Comparison of ENCODE assay signal across 8 cellular contexts in the genomic region with DNA sequence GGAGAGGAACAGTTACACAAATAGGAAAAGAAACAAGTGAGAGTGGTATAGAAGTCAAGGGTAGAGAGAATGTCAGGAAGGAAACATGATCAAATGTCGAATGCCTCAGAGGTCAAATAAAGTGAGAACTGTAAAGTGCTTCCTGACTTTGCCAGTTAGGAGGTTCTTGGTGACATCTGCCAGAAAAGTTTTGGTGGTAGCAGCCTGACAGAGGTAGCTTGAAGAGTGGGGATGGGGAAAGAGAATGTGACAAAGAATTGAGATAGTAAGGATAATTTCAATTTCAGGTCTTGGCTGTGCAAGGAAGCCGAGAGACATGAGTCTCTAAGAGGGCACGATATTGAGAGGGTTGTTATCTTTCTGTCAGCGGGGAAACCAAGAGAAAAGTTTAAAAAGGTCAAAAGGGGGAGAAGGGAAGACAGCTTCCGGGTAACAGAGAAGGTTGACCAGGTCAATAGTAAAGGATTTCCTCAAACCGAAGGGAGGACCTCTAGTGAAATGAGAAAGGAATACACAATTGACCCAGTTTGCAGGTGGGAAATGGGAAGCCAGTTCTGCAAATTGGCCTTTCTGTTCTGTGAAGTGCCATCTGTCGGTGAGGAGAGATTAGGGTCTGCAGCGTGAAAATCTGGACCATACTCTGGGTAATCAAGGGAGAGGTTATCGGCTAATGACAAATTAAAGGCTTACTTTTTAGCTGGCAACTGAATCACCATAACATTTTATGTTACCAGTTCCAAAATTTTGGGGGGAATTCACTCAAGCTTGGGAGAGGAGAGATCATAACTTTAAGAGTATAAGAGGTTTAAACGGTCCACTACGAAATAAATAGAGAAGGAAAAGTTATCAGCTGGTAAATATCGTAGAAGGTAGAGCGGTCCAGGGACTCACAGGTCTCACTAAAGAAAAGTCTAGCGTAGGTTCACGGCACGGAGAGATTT. TPM values are rescaled to one million over a fixed set of nuclear protein-coding genes. Genes with fewer than 3 reads are reported as not detected.
DNase-seq lines count a peak whose midpoint lies in the region; ATAC-seq and TF ChIP-seq lines count a peak whose summit lies in the region.

No MANE protein-coding gene starts in this region.

- H3K4me3 Mint-ChIP-seq in activated T-helper 17 cell treated with anti-CD3 and anti-CD28 coated beads, Interleukin-2, amount 50 U/mL, for 72 hours = peak overlapping the region; percentile 84
- H3K4me3 Mint-ChIP-seq in glutamatergic neuron (ENCODE audit: unreplicated experiment) = peak overlapping the region; percentile 97

- peaks cover 22% of the 10 kb centered on the region for H3K4me1 ChIP-seq in psoas muscle

- H3K36me3 Mint-ChIP-seq in activated T-helper 17 cell treated with anti-CD3 and anti-CD28 coated beads, Interleukin-2, amount 50 U/mL, for 72 hours (ENCODE audit: low read depth) = peaks cover 50% of the 10 kb centered on the region
- no peaks in the 10 kb centered on the region for H3K36me3 Mint-ChIP-seq in glutamatergic neuron (ENCODE audit: unreplicated experiment)

- peaks cover 30% of the 10 kb centered on the region for H3K4me1 Mint-ChIP-seq in activated T-helper 17 cell treated with anti-CD3 and anti-CD28 coated beads, Interleukin-2, amount 50 U/mL, for 72 hours
- H3K4me1 Mint-ChIP-seq in glutamatergic neuron (ENCODE audit: low read depth, unreplicated experiment) = peaks cover 15% of the 10 kb centered on the region

- H3K27me3 ChIP-seq in psoas muscle (ENCODE audit: insufficient read depth in 3 of 3, low read length in 2 of 3) = no peaks in the 10 kb centered on the region

- H3K27ac Mint-ChIP-seq in activated T-helper 17 cell treated with anti-CD3 and anti-CD28 coated beads, Interleukin-2, amount 50 U/mL, for 72 hours = peak overlapping the region; percentile 99
- H3K27ac Mint-ChIP-seq in glutamatergic neuron (ENCODE audit: unreplicated experiment) = peak overlapping the region; percentile 95

- H3K9me3 ChIP-seq in psoas muscle = no peaks in the 10 kb centered on the region

- H3K36me3 ChIP-seq in psoas muscle (ENCODE audit: insufficient read depth in 1 of 2, low read depth in 1 of 2) = peaks cover 0 to 3% of the 10 kb centered on the region in 2 donors

- DNase-seq in AG09309 (ENCODE audit: low read depth) = no peak
- no peak for DNase-seq in GM12864 (ENCODE audit: low read depth)
- DNase-seq in NCI-H2227 treated with DMSO at 0.1 percent for 48 hours (lab: John Stamatoyannopoulos, UW) = peak; percentile 32
- DNase-seq in glutamatergic neuron = no peak
- no peak for DNase-seq in psoas muscle
- DNase-seq in stimulated activated CD4-positive, alpha-beta T cell treated with anti-CD3 and anti-CD28 coated beads, Interleukin-15, amount 100 ng/mL, for 24 hours = no peak

- H3K4me3 ChIP-seq in AG09309 (ENCODE audit: control insufficient read depth, low read depth, low read length) (peak overlapping the region; percentile 93), GM12864 (ENCODE audit: low read depth, low read length) (peak overlapping the region; percentile 89), psoas muscle (peak overlapping the region; percentile 79)

- peak overlapping the region; percentile 100 for H3K27ac ChIP-seq in psoas muscle

- peak; percentile 57 for TF ChIP-seq CTCF in AG09309 (IDR thresholded peaks at IDR 0.05; ENCODE audit: control insufficient read depth, insufficient read depth, low read depth, low read length, missing control alignments)
- TF ChIP-seq CTCF in GM12864 (IDR thresholded peaks at IDR 0.05; ENCODE audit: low read depth, low read length, missing control alignments) = peak; percentile 61
- no peak for TF ChIP-seq CTCF in glutamatergic neuron (IDR thresholded peaks at IDR 0.05; ENCODE audit: partially characterized antibody, unreplicated experiment)
- TF ChIP-seq CTCF in psoas muscle (IDR thresholded peaks at IDR 0.05) = peak; percentile 46

- intact Hi-C loops in psoas muscle (cut with DNase I) = loop anchor here in 1 of 2 donors (5.0 kb wide), 1 partner anchor 35 kb away; no protein-coding TSS in a partner anchor

- no peaks in the 10 kb centered on the region for H3K27me3 Mint-ChIP-seq in activated T-helper 17 cell treated with anti-CD3 and anti-CD28 coated beads, Interleukin-2, amount 50 U/mL, for 72 hours
- H3K27me3 Mint-ChIP-seq in glutamatergic neuron (ENCODE audit: unreplicated experiment) = peaks cover 26% of the 10 kb centered on the region

- no peaks in the 10 kb centered on the region for H3K9me3 Mint-ChIP-seq in activated T-helper 17 cell treated with anti-CD3 and anti-CD28 coated beads, Interleukin-2, amount 50 U/mL, for 72 hours
- H3K9me3 Mint-ChIP-seq in glutamatergic neuron (ENCODE audit: unreplicated experiment) = peaks cover 25% of the 10 kb centered on the region

- 3% methylated on average over 16 of the region's 16 CpGs for WGBS in psoas muscle, 3 donors

- ATAC-seq in activated T-helper 17 cell treated with anti-CD3 and anti-CD28 coated beads, Interleukin-2, amount 50 U/mL, for 72 hours (replicated peaks) = no peak
- ATAC-seq in psoas muscle = no peak
- no peak for ATAC-seq in HG02759 (IDR thresholded peaks at IDR 0.05; ENCODE audit: unreplicated experiment)

RNA-seq across cellular contexts. Expression of gene BRD2, which starts 1.0 kb away (rescaled TPM):
- 100 to 1,000 TPM; 229 to 281 TPM for total RNA-seq in activated T-helper 17 cell treated with anti-CD3 and anti-CD28 coated beads, Interleukin-2, amount 50 U/mL, for 72 hours
- total RNA-seq in glutamatergic neuron (ENCODE audit: unreplicated experiment) (213 TPM), psoas muscle (100 to 1,000 TPM in 3 of 4 donors, 10 to 100 TPM in 1; 70.0 to 135 (median 115) TPM)
- polyA plus RNA-seq in psoas muscle = 10 to 100 TPM; 62.2 to 93.0 (median 64.4) TPM

RNA-seq across cellular contexts. Expression of gene HLA-DMA, which starts 14.5 kb away (rescaled TPM):
- total RNA-seq in activated T-helper 17 cell treated with anti-CD3 and anti-CD28 coated beads, Interleukin-2, amount 50 U/mL, for 72 hours = 10 to 100 TPM; 22.4 to 53.8 TPM
- total RNA-seq in glutamatergic neuron (ENCODE audit: unreplicated experiment) (0.76 TPM), psoas muscle (10 to 100 TPM in 2 of 4 donors, 1 to 10 TPM in 2; 3.2 to 12.0 (median 9.4) TPM)
- polyA plus RNA-seq in psoas muscle = 1 to 10 TPM; 6.3 to 7.4 (median 7.1) TPM

RNA-seq across cellular contexts. Expression of gene HLA-DMB, which starts 26.6 kb away (rescaled TPM):
- 10 to 100 TPM in 1 of 2 donors, 1 to 10 TPM in 1; 2.7 to 17.7 TPM for total RNA-seq in activated T-helper 17 cell treated with anti-CD3 and anti-CD28 coated beads, Interleukin-2, amount 50 U/mL, for 72 hours
- total RNA-seq in glutamatergic neuron (ENCODE audit: unreplicated experiment) = not detected
- 1 to 10 TPM; 1.4 to 7.6 (median 3.6) TPM for total RNA-seq in psoas muscle
- polyA plus RNA-seq in psoas muscle = 1 to 10 TPM; 2.8 to 3.1 (median 2.9) TPM

RNA-seq across cellular contexts. Expression of gene HLA-DOA, which starts 42.0 kb away (rescaled TPM):
- total RNA-seq in activated T-helper 17 cell treated with anti-CD3 and anti-CD28 coated beads, Interleukin-2, amount 50 U/mL, for 72 hours = 1 to 10 TPM in 1 of 2 donors, under 1 TPM in 1; 0.56 to 7.8 TPM
- total RNA-seq in glutamatergic neuron (ENCODE audit: unreplicated experiment) = 0.69 TPM
- 1 to 10 TPM in 2 of 4 donors, under 1 TPM in 2; 0.48 to 1.5 (median 0.85) TPM for total RNA-seq in psoas muscle
- polyA plus RNA-seq in psoas muscle = under 1 TPM; 0.36 to 0.77 (median 0.58) TPM
